ENCODE assay signal across 14 cellular contexts in genomic region chr2:43212216-43212828, GRCh38.
DNase-seq lines count a peak whose midpoint lies in the region; ATAC-seq and TF ChIP-seq lines count a peak whose summit lies in the region.
"Had no signal": no experiment of that assay in that cellular context is flagged by ENCODE, and none has a peak within 500 bp of the region (broad histone marks: within the 10 kb centered on the region; RNA-seq: fewer than 3 reads in every experiment).

No MANE protein-coding gene starts in this region.

- DNase-seq in CMK (ENCODE audit: low read depth) (peak; percentile 86), RWPE1 (ENCODE audit: low spot score) (no peak), NCI-H748 treated with DMSO at 0.1 percent for 48 hours (lab: John Stamatoyannopoulos, UW) (no peak), SIG-M5 treated with dmso at 0.1 percent for 504 hours (lab: John Stamatoyannopoulos, UW; ENCODE audit: unreplicated experiment) (no peak)
- DNase-seq in stimulated activated effector memory CD8-positive, alpha-beta T cell treated with anti-CD3 and anti-CD28 coated beads, Interleukin-12 subunit alpha, Interleukin-12 subunit beta, amount 100 ng/mL, for 72 hours (ENCODE audit: low spot score in 2 of 2), result no peak
- DNase-seq: activated CD4-positive, alpha-beta memory T cell treated with anti-CD3 and anti-CD28 coated beads for 36 hours; brain microvascular endothelial cell; foreskin fibroblast; GM23248; NCI-H1694; T1000 had no signal

- no peak for ATAC-seq in stimulated activated effector memory CD8-positive, alpha-beta T cell treated with anti-CD3 and anti-CD28 coated beads, Interleukin-12 subunit alpha, Interleukin-12 subunit beta, amount 100 ng/mL, for 72 hours
- ATAC-seq in GM18502 (IDR thresholded peaks at IDR 0.05; ENCODE audit: poor library complexity, unreplicated experiment) (no peak), GM18873 (IDR thresholded peaks at IDR 0.05; ENCODE audit: low FRiP score, unreplicated experiment) (no peak)

- H3K36me3 Mint-ChIP-seq in stimulated activated effector memory CD8-positive, alpha-beta T cell treated with anti-CD3 and anti-CD28 coated beads, Interleukin-12 subunit alpha, Interleukin-12 subunit beta, amount 100 ng/mL, for 72 hours, result no peaks in the 10 kb centered on the region
- H3K36me3 Mint-ChIP-seq: activated CD4-positive, alpha-beta memory T cell treated with anti-CD3 and anti-CD28 coated beads for 36 hours had no signal

- H3K27ac Mint-ChIP-seq in stimulated activated effector memory CD8-positive, alpha-beta T cell treated with anti-CD3 and anti-CD28 coated beads, Interleukin-12 subunit alpha, Interleukin-12 subunit beta, amount 100 ng/mL, for 72 hours, result peak overlapping the region; percentile 75
- H3K27ac Mint-ChIP-seq: activated CD4-positive, alpha-beta memory T cell treated with anti-CD3 and anti-CD28 coated beads for 36 hours had no signal

- POLR2A ChIA-PET in RWPE1 (lab: Yijun Ruan, JAX; ENCODE audit: low non-redundant PET), result no interaction called here

- no peaks in the 10 kb centered on the region for H3K9me3 Mint-ChIP-seq in stimulated activated effector memory CD8-positive, alpha-beta T cell treated with anti-CD3 and anti-CD28 coated beads, Interleukin-12 subunit alpha, Interleukin-12 subunit beta, amount 100 ng/mL, for 72 hours
- H3K9me3 Mint-ChIP-seq: activated CD4-positive, alpha-beta memory T cell treated with anti-CD3 and anti-CD28 coated beads for 36 hours had no signal

- H3K4me3 Mint-ChIP-seq in stimulated activated effector memory CD8-positive, alpha-beta T cell treated with anti-CD3 and anti-CD28 coated beads, Interleukin-12 subunit alpha, Interleukin-12 subunit beta, amount 100 ng/mL, for 72 hours, result no peak overlapping the region
- H3K4me3 Mint-ChIP-seq: activated CD4-positive, alpha-beta memory T cell treated with anti-CD3 and anti-CD28 coated beads for 36 hours had no signal

- TF ChIP-seq CTCF in RWPE1 (conservative IDR thresholded peaks at IDR 0.05; ENCODE audit: low read depth), result no peak

- H3K27ac ChIP-seq in RWPE1, result peak overlapping the region; percentile 35; the same call in 1 of the 2 replicates
- peak overlapping the region; percentile 47 for H3K27ac ChIP-seq in layer of hippocampus (ENCODE audit: low read depth, low read length)
- H3K27ac ChIP-seq: brain microvascular endothelial cell, GM23248 had no signal

- peaks cover 34% of the 10 kb centered on the region for H3K4me1 Mint-ChIP-seq in stimulated activated effector memory CD8-positive, alpha-beta T cell treated with anti-CD3 and anti-CD28 coated beads, Interleukin-12 subunit alpha, Interleukin-12 subunit beta, amount 100 ng/mL, for 72 hours

- CTCF ChIA-PET in RWPE1 (lab: Yijun Ruan, JAX), result no interaction called here

- no peaks in the 10 kb centered on the region for H3K27me3 ChIP-seq in layer of hippocampus (ENCODE audit: control insufficient read depth, insufficient read depth, low read length)
- H3K27me3 ChIP-seq: brain microvascular endothelial cell had no signal
